Comparison of ENCODE assay signal across 8 cellular contexts in genomic region chr14:105247715-105248367, GRCh38. TPM values are rescaled to one million over a fixed set of nuclear protein-coding genes. Genes with fewer than 3 reads are reported as not detected.
DNase-seq lines count a peak whose midpoint lies in the region; ATAC-seq and TF ChIP-seq lines count a peak whose summit lies in the region.

No MANE protein-coding gene starts in this region.

- intact Hi-C loops in activated CD4-positive, alpha-beta T cell treated with anti-CD3 and anti-CD28 coated beads, Interleukin-2, amount 10 ng/mL, durations not matched to agents 24 days and 14 days (cut with micrococcal nuclease): no loop called here
- intact Hi-C loops in activated CD8-positive, alpha-beta T cell treated with anti-CD3 and anti-CD28 coated beads for 36 hours (cut with micrococcal nuclease): no loop called here

- POLR2A ChIA-PET in activated CD8-positive, alpha-beta T cell treated with anti-CD3 and anti-CD28 coated beads for 36 hours (lab: Charles Lee): interaction anchor here (1.2 to 1.4 kb wide), 2 partner anchors 46 to 66 kb away, joined by 4 read pairs; partner anchors contain the start of gene PACS2

- DNase-seq in activated CD4-positive, alpha-beta T cell treated with anti-CD3 and anti-CD28 coated beads, Interleukin-2, amount 10 ng/mL, durations not matched to agents 24 days and 14 days: no peak
- no peak for DNase-seq in activated CD4-positive, alpha-beta T cell treated with anti-CD3 and anti-CD28 coated beads for 48 hours
- no peak for DNase-seq in activated CD8-positive, alpha-beta T cell treated with anti-CD3 and anti-CD28 coated beads for 36 hours
- no peak for DNase-seq in stimulated activated effector memory CD8-positive, alpha-beta T cell treated with anti-CD3 and anti-CD28 coated beads, Interleukin-12 subunit alpha, Interleukin-12 subunit beta, amount 100 ng/mL, for 72 hours (ENCODE audit: low spot score in 2 of 2)
- DNase-seq in NCI-H2029 (lab: John Stamatoyannopoulos, UW) (no peak), NCI-H524 (lab: John Stamatoyannopoulos, UW) (no peak), NCI-H2171 (lab: John Stamatoyannopoulos, UW) (no peak)

- no peak for ATAC-seq in activated CD8-positive, alpha-beta T cell treated with anti-CD3 and anti-CD28 coated beads for 36 hours
- ATAC-seq in stimulated activated effector memory CD8-positive, alpha-beta T cell treated with anti-CD3 and anti-CD28 coated beads, Interleukin-12 subunit alpha, Interleukin-12 subunit beta, amount 100 ng/mL, for 72 hours: no peak

- H3K27me3 Mint-ChIP-seq in activated CD4-positive, alpha-beta T cell treated with anti-CD3 and anti-CD28 coated beads, Interleukin-2, amount 10 ng/mL, durations not matched to agents 24 days and 14 days: no peaks in the 10 kb centered on the region
- no peaks in the 10 kb centered on the region for H3K27me3 Mint-ChIP-seq in activated CD8-positive, alpha-beta T cell treated with anti-CD3 and anti-CD28 coated beads for 36 hours

- CTCF ChIA-PET in activated CD8-positive, alpha-beta T cell treated with anti-CD3 and anti-CD28 coated beads for 36 hours (lab: Charles Lee): interaction anchor here (0.5 to 2.2 kb wide), 9 partner anchors 21 to 1425 kb away, joined by 3 to 8 read pairs (median 3); no protein-coding TSS in a partner anchor

- H3K36me3 Mint-ChIP-seq in activated CD4-positive, alpha-beta T cell treated with anti-CD3 and anti-CD28 coated beads, Interleukin-2, amount 10 ng/mL, durations not matched to agents 24 days and 14 days (ENCODE audit: low read depth): peaks cover 39% of the 10 kb centered on the region
- H3K36me3 Mint-ChIP-seq in activated CD8-positive, alpha-beta T cell treated with anti-CD3 and anti-CD28 coated beads for 36 hours (ENCODE audit: low read depth): peaks cover 16% of the 10 kb centered on the region
- H3K36me3 Mint-ChIP-seq in stimulated activated effector memory CD8-positive, alpha-beta T cell treated with anti-CD3 and anti-CD28 coated beads, Interleukin-12 subunit alpha, Interleukin-12 subunit beta, amount 100 ng/mL, for 72 hours: peaks cover 42% of the 10 kb centered on the region

- H3K27ac Mint-ChIP-seq in activated CD4-positive, alpha-beta T cell treated with anti-CD3 and anti-CD28 coated beads, Interleukin-2, amount 10 ng/mL, durations not matched to agents 24 days and 14 days: peak overlapping the region; percentile 71
- peak overlapping the region; percentile 55 for H3K27ac Mint-ChIP-seq in activated CD8-positive, alpha-beta T cell treated with anti-CD3 and anti-CD28 coated beads for 36 hours
- no peak overlapping the region for H3K27ac Mint-ChIP-seq in stimulated activated effector memory CD8-positive, alpha-beta T cell treated with anti-CD3 and anti-CD28 coated beads, Interleukin-12 subunit alpha, Interleukin-12 subunit beta, amount 100 ng/mL, for 72 hours

- peaks cover 16% of the 10 kb centered on the region for H3K4me1 Mint-ChIP-seq in activated CD4-positive, alpha-beta T cell treated with anti-CD3 and anti-CD28 coated beads, Interleukin-2, amount 10 ng/mL, durations not matched to agents 24 days and 14 days
- H3K4me1 Mint-ChIP-seq in activated CD8-positive, alpha-beta T cell treated with anti-CD3 and anti-CD28 coated beads for 36 hours (ENCODE audit: low read depth): peaks cover 26% of the 10 kb centered on the region
- H3K4me1 Mint-ChIP-seq in stimulated activated effector memory CD8-positive, alpha-beta T cell treated with anti-CD3 and anti-CD28 coated beads, Interleukin-12 subunit alpha, Interleukin-12 subunit beta, amount 100 ng/mL, for 72 hours: peaks cover 32% of the 10 kb centered on the region

- H3K9me3 Mint-ChIP-seq in activated CD4-positive, alpha-beta T cell treated with anti-CD3 and anti-CD28 coated beads, Interleukin-2, amount 10 ng/mL, durations not matched to agents 24 days and 14 days: no peaks in the 10 kb centered on the region
- H3K9me3 Mint-ChIP-seq in activated CD8-positive, alpha-beta T cell treated with anti-CD3 and anti-CD28 coated beads for 36 hours: no peaks in the 10 kb centered on the region
- no peaks in the 10 kb centered on the region for H3K9me3 Mint-ChIP-seq in stimulated activated effector memory CD8-positive, alpha-beta T cell treated with anti-CD3 and anti-CD28 coated beads, Interleukin-12 subunit alpha, Interleukin-12 subunit beta, amount 100 ng/mL, for 72 hours

- peak overlapping the region; percentile 81 for H3K4me3 Mint-ChIP-seq in activated CD4-positive, alpha-beta T cell treated with anti-CD3 and anti-CD28 coated beads, Interleukin-2, amount 10 ng/mL, durations not matched to agents 24 days and 14 days
- peak overlapping the region; percentile 74 for H3K4me3 Mint-ChIP-seq in activated CD8-positive, alpha-beta T cell treated with anti-CD3 and anti-CD28 coated beads for 36 hours
- H3K4me3 Mint-ChIP-seq in stimulated activated effector memory CD8-positive, alpha-beta T cell treated with anti-CD3 and anti-CD28 coated beads, Interleukin-12 subunit alpha, Interleukin-12 subunit beta, amount 100 ng/mL, for 72 hours: peak overlapping the region; percentile 73

- no peak for TF ChIP-seq CTCF in activated CD8-positive, alpha-beta T cell treated with anti-CD3 and anti-CD28 coated beads for 36 hours (IDR thresholded peaks at IDR 0.05)

- H3K4me3 ChIP-seq in iPS-11a (ENCODE audit: low read depth, low read length): peak overlapping the region; percentile 58

RNA-seq across cellular contexts. Expression of gene BTBD6, which starts 0.5 kb away (rescaled TPM):
- total RNA-seq in activated CD4-positive, alpha-beta T cell treated with anti-CD3 and anti-CD28 coated beads, Interleukin-2, amount 10 ng/mL, durations not matched to agents 24 days and 14 days: 39.8 and 40.1 TPM in 2 replicates
- total RNA-seq in activated CD8-positive, alpha-beta T cell treated with anti-CD3 and anti-CD28 coated beads for 36 hours: 10 to 100 TPM; 24.7 to 26.7 TPM

RNA-seq across cellular contexts. Expression of gene BRF1, which starts 53.0 kb away (rescaled TPM):
- total RNA-seq in activated CD4-positive, alpha-beta T cell treated with anti-CD3 and anti-CD28 coated beads, Interleukin-2, amount 10 ng/mL, durations not matched to agents 24 days and 14 days: 42.4 and 46.6 TPM in 2 replicates
- 10 to 100 TPM; 25.3 to 26.6 TPM for total RNA-seq in activated CD8-positive, alpha-beta T cell treated with anti-CD3 and anti-CD28 coated beads for 36 hours
